8 cellular contexts compared by ENCODE assay signal in genomic region chr7:150753826-150754603, GRCh38. TPM values are rescaled to one million over a fixed set of nuclear protein-coding genes. Genes with fewer than 3 reads are reported as not detected.
DNase-seq lines count a peak whose midpoint lies in the region; ATAC-seq and TF ChIP-seq lines count a peak whose summit lies in the region.

No MANE protein-coding gene starts in this region.

- H3K27me3 Mint-ChIP-seq in activated T-cell treated with anti-CD3 and anti-CD28 coated beads, Interleukin-2, amount 50 U/mL, for 24 hours: no peaks in the 10 kb centered on the region
- H3K27me3 Mint-ChIP-seq in nephron progenitor cell (ENCODE audit: low read depth, poor library complexity): peaks cover 6% of the 10 kb centered on the region

- no peak overlapping the region for H3K4me3 Mint-ChIP-seq in activated T-cell treated with anti-CD3 and anti-CD28 coated beads, Interleukin-2, amount 50 U/mL, for 24 hours
- no peak overlapping the region for H3K4me3 Mint-ChIP-seq in nephron progenitor cell

- H3K4me1 Mint-ChIP-seq in activated T-cell treated with anti-CD3 and anti-CD28 coated beads, Interleukin-2, amount 50 U/mL, for 24 hours (ENCODE audit: low read depth): peaks cover 75% of the 10 kb centered on the region
- H3K4me1 Mint-ChIP-seq in nephron progenitor cell: no peaks in the 10 kb centered on the region

- H3K36me3 Mint-ChIP-seq in activated T-cell treated with anti-CD3 and anti-CD28 coated beads, Interleukin-2, amount 50 U/mL, for 24 hours (ENCODE audit: low read depth): no peaks in the 10 kb centered on the region
- no peaks in the 10 kb centered on the region for H3K36me3 Mint-ChIP-seq in activated naive CD4-positive, alpha-beta T cell treated with anti-CD3 and anti-CD28 coated beads, Interleukin-2, amount 50 U/mL, for 72 hours
- no peaks in the 10 kb centered on the region for H3K36me3 Mint-ChIP-seq in nephron progenitor cell (ENCODE audit: low read depth)

- H3K36me3 ChIP-seq in brain microvascular endothelial cell (replicated peaks): no peaks in the 10 kb centered on the region

- H3K27ac Mint-ChIP-seq in activated T-cell treated with anti-CD3 and anti-CD28 coated beads, Interleukin-2, amount 50 U/mL, for 24 hours: peak overlapping the region; percentile 98
- H3K27ac Mint-ChIP-seq in activated naive CD4-positive, alpha-beta T cell treated with anti-CD3 and anti-CD28 coated beads, Interleukin-2, amount 50 U/mL, for 72 hours: peak overlapping the region; percentile 96 to 98
- H3K27ac Mint-ChIP-seq in nephron progenitor cell: no peak overlapping the region

- H3K27ac ChIP-seq in brain microvascular endothelial cell: no peak overlapping the region

- H3K9me3 Mint-ChIP-seq in activated T-cell treated with anti-CD3 and anti-CD28 coated beads, Interleukin-2, amount 50 U/mL, for 24 hours: no peaks in the 10 kb centered on the region
- peaks cover 0 to 3% of the 10 kb centered on the region in 2 donors for H3K9me3 Mint-ChIP-seq in activated naive CD4-positive, alpha-beta T cell treated with anti-CD3 and anti-CD28 coated beads, Interleukin-2, amount 50 U/mL, for 72 hours
- no peaks in the 10 kb centered on the region for H3K9me3 Mint-ChIP-seq in nephron progenitor cell

- ATAC-seq in activated naive CD4-positive, alpha-beta T cell treated with anti-CD3 and anti-CD28 coated beads, Interleukin-2, amount 50 U/mL, for 72 hours: peak; percentile 66 to 71

- in situ Hi-C loops in brain microvascular endothelial cell (cut with HindIII; ENCODE audit: low pct_ligation_motif_present, low sequenced_read_pairs): no loop called here

- peak; percentile 47 for DNase-seq in activated T-cell treated with anti-CD3 and anti-CD28 coated beads, Interleukin-2, amount 50 U/mL, for 24 hours
- DNase-seq in activated T-cell treated with anti-CD3 and anti-CD28 coated beads for 4 hours: no peak
- peak; percentile 8 for DNase-seq in LHCN-M2 (ENCODE audit: low read depth)
- no peak for DNase-seq in activated naive CD4-positive, alpha-beta T cell treated with anti-CD3 and anti-CD28 coated beads, Interleukin-2, amount 50 U/mL, for 72 hours (ENCODE audit: low spot score in 2 of 2)
- DNase-seq in nephron progenitor cell: no peak
- no peak for DNase-seq in brain microvascular endothelial cell
- DNase-seq in Ammon's horn (ENCODE audit: low spot score): no peak
- DNase-seq in stimulated activated CD4-positive, alpha-beta T cell treated with anti-CD3 and anti-CD28 coated beads, Interleukin-12 subunit alpha, Interleukin-12 subunit beta, amount 100 ng/mL, for 4 hours: no peak

- TF ChIP-seq CTCF in nephron progenitor cell (IDR thresholded peaks at IDR 0.05): peak; percentile 47
- TF ChIP-seq CTCF in brain microvascular endothelial cell (IDR thresholded peaks at IDR 0.05; ENCODE audit: low read depth, low read length, missing control alignments): no peak

- no peak overlapping the region for H3K4me3 ChIP-seq in brain microvascular endothelial cell (ENCODE audit: low read depth, low read length)

- no peaks in the 10 kb centered on the region for H3K27me3 ChIP-seq in brain microvascular endothelial cell (replicated peaks)

RNA-seq across cellular contexts. Expression of gene GIMAP5, which starts 16.8 kb away (rescaled TPM):
- total RNA-seq in LHCN-M2 (2014; rRNA removed): not detected in 2 replicates
- polyA plus RNA-seq in LHCN-M2 (2012): not detected
- total RNA-seq in activated naive CD4-positive, alpha-beta T cell treated with anti-CD3 and anti-CD28 coated beads, Interleukin-2, amount 50 U/mL, for 72 hours: 100 to 1,000 TPM in 1 of 2 donors, 10 to 100 TPM in 1; 73.1 to 115 TPM

RNA-seq across cellular contexts. Expression of gene GIMAP1, which starts 37.6 kb away (rescaled TPM):
- total RNA-seq in LHCN-M2 (2014; rRNA removed): not detected in 2 replicates
- polyA plus RNA-seq in LHCN-M2 (2012): not detected
- 10 to 100 TPM in 1 of 2 donors, 1 to 10 TPM in 1; 3.1 to 10.7 TPM for total RNA-seq in activated naive CD4-positive, alpha-beta T cell treated with anti-CD3 and anti-CD28 coated beads, Interleukin-2, amount 50 U/mL, for 72 hours

RNA-seq across cellular contexts. Expression of gene TMEM176B, which starts 46.1 kb away (rescaled TPM):
- total RNA-seq in LHCN-M2 (2014; rRNA removed): not detected in 2 replicates
- polyA plus RNA-seq in LHCN-M2 (2012): not detected
- total RNA-seq in activated naive CD4-positive, alpha-beta T cell treated with anti-CD3 and anti-CD28 coated beads, Interleukin-2, amount 50 U/mL, for 72 hours: not detected

RNA-seq across cellular contexts. Expression of gene TMEM176A, which starts 46.6 kb away (rescaled TPM):
- not detected in 2 replicates for total RNA-seq in LHCN-M2 (2014; rRNA removed)
- polyA plus RNA-seq in LHCN-M2 (2012): not detected
- total RNA-seq in activated naive CD4-positive, alpha-beta T cell treated with anti-CD3 and anti-CD28 coated beads, Interleukin-2, amount 50 U/mL, for 72 hours: not detected

Comparison
In these comparisons a context has a peak if more than half of its experiments do, and no peak if none do; other contexts are left out.
1. DNase-seq: peak in activated T-cell treated with anti-CD3 and anti-CD28 coated beads, Interleukin-2, amount 50 U/mL, for 24 hours (single experiment) and LHCN-M2 (single experiment); none in activated T-cell treated with anti-CD3 and anti-CD28 coated beads for 4 hours (single experiment), activated naive CD4-positive, alpha-beta T cell treated with anti-CD3 and anti-CD28 coated beads, Interleukin-2, amount 50 U/mL, for 72 hours (0 of 2), nephron progenitor cell (single experiment), brain microvascular endothelial cell (single experiment), Ammon's horn (single experiment) and stimulated activated CD4-positive, alpha-beta T cell treated with anti-CD3 and anti-CD28 coated beads, Interleukin-12 subunit alpha, Interleukin-12 subunit beta, amount 100 ng/mL, for 4 hours (single experiment).
2. RNA of gene GIMAP5, which starts 16.8 kb away (total RNA-seq): 73.1 to 115 TPM in activated naive CD4-positive, alpha-beta T cell treated with anti-CD3 and anti-CD28 coated beads, Interleukin-2, amount 50 U/mL, for 72 hours; not detected in LHCN-M2; every median in the first group is over 10 times any median in the second.